Comparison of ENCODE assay signal across 10 cellular contexts in genomic region chr12:2179953-2180736, GRCh38.
DNase-seq lines count a peak whose midpoint lies in the region; ATAC-seq and TF ChIP-seq lines count a peak whose summit lies in the region.
"Had no signal": no experiment of that assay in that cellular context is flagged by ENCODE, and none has a peak within 500 bp of the region (broad histone marks: within the 10 kb centered on the region; RNA-seq: fewer than 3 reads in every experiment).

No MANE protein-coding gene starts in this region.

- H3K4me1 Mint-ChIP-seq in HFFc6 (ENCODE audit: low read depth), result peaks cover 57% of the 10 kb centered on the region

- DNase-seq in HFFc6 (peak; percentile 95), cerebellar cortex (ENCODE audit: low spot score) (peak; percentile 76), left colon (peak; percentile 29 to 71), suprapubic skin (ENCODE audit: low spot score in 2 of 2) (no peak), SKM-1 treated with dmso at 0.1 percent for 144 hours (lab: John Stamatoyannopoulos, UW; ENCODE audit: unreplicated experiment) (no peak), NCI-H2227 (lab: John Stamatoyannopoulos, UW; ENCODE audit: unreplicated experiment) (no peak)
- no peak for DNase-seq in stimulated activated CD4-positive, alpha-beta T cell treated with anti-CD3 and anti-CD28 coated beads, Interleukin-4, amount 100 ng/mL, for 1 hour

- H3K9me3 Mint-ChIP-seq in HFFc6, result no peaks in the 10 kb centered on the region
- H3K9me3 Mint-ChIP-seq: activated naive CD4-positive, alpha-beta T cell treated with anti-CD3 and anti-CD28 coated beads, Interleukin-2, amount 50 U/mL, for 24 hours; neural crest cell had no signal

- H3K4me3 Mint-ChIP-seq in HFFc6, result peak overlapping the region; percentile 62
- H3K4me3 Mint-ChIP-seq: activated naive CD4-positive, alpha-beta T cell treated with anti-CD3 and anti-CD28 coated beads, Interleukin-2, amount 50 U/mL, for 24 hours; neural crest cell had no signal

- ATAC-seq in left colon (peak; percentile 27), GM19395 (IDR thresholded peaks at IDR 0.05; ENCODE audit: unreplicated experiment) (no peak)

- H3K4me1 ChIP-seq in suprapubic skin, result peaks cover 29% of the 10 kb centered on the region

- peak overlapping the region; percentile 35 for H3K27ac ChIP-seq in suprapubic skin

- TF ChIP-seq CTCF in HFFc6 (IDR thresholded peaks at IDR 0.05) (no peak), suprapubic skin (IDR thresholded peaks at IDR 0.05) (no peak)

- H3K36me3 ChIP-seq in suprapubic skin, result no peaks in the 10 kb centered on the region

- no peaks in the 10 kb centered on the region for H3K27me3 Mint-ChIP-seq in HFFc6 (ENCODE audit: insufficient read depth)

- H3K9me3 ChIP-seq in suprapubic skin, result no peaks in the 10 kb centered on the region

- peak overlapping the region; percentile 83 for H3K27ac Mint-ChIP-seq in HFFc6
- H3K27ac Mint-ChIP-seq: activated naive CD4-positive, alpha-beta T cell treated with anti-CD3 and anti-CD28 coated beads, Interleukin-2, amount 50 U/mL, for 24 hours had no signal

- peaks cover 10% of the 10 kb centered on the region for H3K36me3 Mint-ChIP-seq in HFFc6 (ENCODE audit: low read depth)
- H3K36me3 Mint-ChIP-seq: activated naive CD4-positive, alpha-beta T cell treated with anti-CD3 and anti-CD28 coated beads, Interleukin-2, amount 50 U/mL, for 24 hours had no signal

- TF ChIP-seq EP300 in suprapubic skin (IDR thresholded peaks at IDR 0.05), result no peak

- H3K27me3 ChIP-seq in suprapubic skin, result no peaks in the 10 kb centered on the region

- WGBS in suprapubic skin, result 73% methylated on average over 9 of the region's 9 CpGs

- no peak for TF ChIP-seq POLR2A in suprapubic skin (IDR thresholded peaks at IDR 0.05)

- no peak overlapping the region for H3K4me3 ChIP-seq in suprapubic skin

- intact Hi-C loops in left colon (cut with DNase I, micrococcal nuclease), result no loop called here

Comparison
In these comparisons a context has a peak if more than half of its experiments do, and no peak if none do; other contexts are left out.
1. DNase-seq: peak in HFFc6 (single experiment), cerebellar cortex (single experiment) and left colon (2 of 2); none in suprapubic skin (0 of 2), SKM-1 treated with dmso at 0.1 percent for 144 hours (single experiment), stimulated activated CD4-positive, alpha-beta T cell treated with anti-CD3 and anti-CD28 coated beads, Interleukin-4, amount 100 ng/mL, for 1 hour (single experiment) and NCI-H2227 (single experiment).